ENCODE assay signal across 8 cellular contexts in genomic region chr16:30445408-30446202, GRCh38. TPM values are rescaled to one million over a fixed set of nuclear protein-coding genes. Genes with fewer than 3 reads are reported as not detected.
DNase-seq lines count a peak whose midpoint lies in the region; ATAC-seq and TF ChIP-seq lines count a peak whose summit lies in the region.

Gene SEPHS2, minus strand, starts transcription at chr16:30445874. Its CDS starts 147 bp downstream, at chr16:30445727.

- no peaks in the 10 kb centered on the region for H3K9me3 ChIP-seq in esophagus muscularis mucosa
- no peaks in the 10 kb centered on the region for H3K9me3 ChIP-seq in muscle layer of duodenum (ENCODE audit: control insufficient read depth in 1 of 2, low read length in 2 of 2)

- under 1% methylated on average over 29 of the region's 59 CpGs for WGBS in esophagus muscularis mucosa

- DNase-seq in DMS153 (lab: John Stamatoyannopoulos, UW) (peak; percentile 94), KG1 (lab: John Stamatoyannopoulos, UW) (peak; percentile 97), esophagus muscularis mucosa (ENCODE audit: extremely low spot score) (peak; percentile 99)
- DNase-seq in activated T-cell treated with anti-CD3 and anti-CD28 coated beads, Interleukin-2, amount 50 U/mL, for 4 hours, result peak; percentile 93
- peak; percentile 89 to 95 for DNase-seq in stimulated activated CD8-positive, alpha-beta memory T cell treated with anti-CD3 and anti-CD28 coated beads, Interleukin-7, amount 100 ng/mL, for 4 hours (ENCODE audit: low read depth in 2 of 2)

- peaks cover 16% of the 10 kb centered on the region for H3K36me3 Mint-ChIP-seq in activated T-cell treated with anti-CD3 and anti-CD28 coated beads, Interleukin-2, amount 50 U/mL, for 4 hours (ENCODE audit: insufficient read depth)

- intact Hi-C loops in esophagus muscularis mucosa (cut with DNase I), result loop anchor here (2.0 to 10.0 kb wide), 2 partner anchors 81 to 169 kb away; partner anchors contain the start of genes ZNF689 and ZNF768

- peak; percentile 76 for TF ChIP-seq POLR2A in esophagus muscularis mucosa (IDR thresholded peaks at IDR 0.05; ENCODE audit: low read depth)

- H3K4me1 ChIP-seq in esophagus muscularis mucosa (peaks cover 17 to 27% (median 24%) of the 10 kb centered on the region in 4 donors), muscle layer of duodenum (ENCODE audit: control insufficient read depth in 1 of 2, insufficient read depth in 2 of 2, low read length in 2 of 2) (peaks cover 9 to 12% of the 10 kb centered on the region in 2 donors)

- peak; percentile 49 to 58 (median 50) for TF ChIP-seq CTCF in esophagus muscularis mucosa (IDR thresholded peaks at IDR 0.05)

- ATAC-seq in GM21528 (IDR thresholded peaks at IDR 0.05; ENCODE audit: low FRiP score, unreplicated experiment), result peak; percentile 78
- peak; percentile 97 to 98 for ATAC-seq in activated T-cell treated with anti-CD3 and anti-CD28 coated beads, Interleukin-2, amount 50 U/mL, for 4 hours

- H3K27ac ChIP-seq in esophagus muscularis mucosa (replicated peaks in 1 of 4) (peak within 1 kb of the TSS; percentile 93 to 99 (median 98)), muscle layer of duodenum (ENCODE audit: low read length) (peak within 1 kb of the TSS; percentile 94)

- H3K9me3 Mint-ChIP-seq in activated T-cell treated with anti-CD3 and anti-CD28 coated beads, Interleukin-2, amount 50 U/mL, for 4 hours, result no peaks in the 10 kb centered on the region

- TF ChIP-seq EP300 in esophagus muscularis mucosa (IDR thresholded peaks at IDR 0.05), result no peak

- peaks cover 40% of the 10 kb centered on the region for H3K4me1 Mint-ChIP-seq in activated T-cell treated with anti-CD3 and anti-CD28 coated beads, Interleukin-2, amount 50 U/mL, for 4 hours (ENCODE audit: low read depth)

- no peaks in the 10 kb centered on the region for H3K27me3 Mint-ChIP-seq in activated T-cell treated with anti-CD3 and anti-CD28 coated beads, Interleukin-2, amount 50 U/mL, for 4 hours (ENCODE audit: low read depth)

- H3K4me3 Mint-ChIP-seq in activated T-cell treated with anti-CD3 and anti-CD28 coated beads, Interleukin-2, amount 50 U/mL, for 4 hours, result peak within 1 kb of the TSS; percentile 90

- H3K36me3 ChIP-seq in esophagus muscularis mucosa (peaks cover 0 to 21% (median 5%) of the 10 kb centered on the region in 4 donors), muscle layer of duodenum (ENCODE audit: control insufficient read depth in 1 of 2, insufficient read depth in 2 of 2, low read length in 2 of 2) (peaks cover 0 to 3% of the 10 kb centered on the region in 2 donors)

- H3K27me3 ChIP-seq in esophagus muscularis mucosa (no peaks in the 10 kb centered on the region), muscle layer of duodenum (ENCODE audit: low read depth, low read length) (no peaks in the 10 kb centered on the region)

- H3K4me3 ChIP-seq in esophagus muscularis mucosa (peak within 1 kb of the TSS; percentile 77 to 95 (median 82)), muscle layer of duodenum (ENCODE audit: low read depth in 1 of 2, low read length in 2 of 2) (peak within 1 kb of the TSS; percentile 76 to 91)

TF ChIP-seq in PFSK-1, 5 proteins besides CTCF, POLR2A, EP300 and RAD21:
- TF ChIP-seq FOXP2 (optimal IDR thresholded peaks at IDR 0.05; ENCODE audit: borderline replicate concordance, extremely low read depth, extremely low read length, insufficient read depth) (no peak), POLR2AphosphoS5 (IDR thresholded peaks at IDR 0.05; ENCODE audit: low read depth, low read length) (peak; percentile 95), TAF1 (IDR thresholded peaks at IDR 0.05; ENCODE audit: borderline replicate concordance, insufficient read depth, low read length) (peak; percentile 84), SIN3A (IDR thresholded peaks at IDR 0.05; ENCODE audit: borderline replicate concordance, insufficient read depth, low read length) (0 out of 2 replicates have a peak, but pooled peaks have one; percentile 12), REST (IDR thresholded peaks at IDR 0.05; ENCODE audit: insufficient read depth in 1 of 2, low read depth in 2 of 2, low read length in 2 of 2) (no peak)

RNA-seq across cellular contexts. Expression of gene SEPHS2, which starts in this region (rescaled TPM):
- polyA plus RNA-seq in PFSK-1 (2012; ENCODE audit: insufficient read length, low read depth), result 44.7 TPM
- 10 to 100 TPM; 64.5 to 69.1 (median 67.1) TPM for total RNA-seq in activated T-cell treated with anti-CD3 and anti-CD28 coated beads, Interleukin-2, amount 50 U/mL, for 4 hours
- 10 to 100 TPM; 26.5 to 37.6 (median 33.8) TPM for total RNA-seq in esophagus muscularis mucosa

Comparison
In these comparisons a context has a peak if more than half of its experiments do, and no peak if none do; other contexts are left out.
1. Peak in every context shown above with its lines: DNase-seq, ATAC-seq, H3K4me3 ChIP-seq and H3K27ac ChIP-seq.